In the genomic region with DNA sequence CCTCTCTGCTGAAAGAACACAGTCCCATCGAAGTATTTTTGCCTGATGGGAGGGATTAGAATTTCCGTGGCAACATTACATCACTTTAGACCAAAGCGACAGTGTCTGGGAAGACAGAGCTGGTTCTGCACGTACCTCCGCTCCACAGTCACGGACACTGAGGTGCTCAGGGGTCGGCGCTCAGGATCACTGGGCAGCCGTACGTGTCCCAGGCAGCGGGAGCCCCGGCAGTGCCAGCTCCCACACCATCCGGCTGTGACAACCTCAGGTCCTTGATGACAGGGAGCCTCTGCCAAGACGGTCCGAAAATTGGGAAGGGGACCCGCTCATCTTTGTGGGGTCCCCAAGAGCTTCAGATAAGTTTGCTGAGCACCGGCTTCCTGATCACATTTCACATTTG, we compare ENCODE assay signal across 16 cellular contexts.
DNase-seq lines count a peak whose midpoint lies in the region; ATAC-seq and TF ChIP-seq lines count a peak whose summit lies in the region.
"Had no signal": no experiment of that assay in that cellular context is flagged by ENCODE, and none has a peak within 500 bp of the region (broad histone marks: within the 10 kb centered on the region; RNA-seq: fewer than 3 reads in every experiment).

No MANE protein-coding gene starts in this region.

- H3K27ac ChIP-seq in H9 (ENCODE audit: insufficient read length, low read depth, low read length) (no peak overlapping the region), smooth muscle cell (ENCODE audit: low read depth) (peak overlapping the region; percentile 89)

- no peak overlapping the region for H3K4me2 ChIP-seq in H9 (ENCODE audit: insufficient read depth, insufficient read length, low read length)
- H3K4me2 ChIP-seq in smooth muscle cell = peak overlapping the region; percentile 74

- WGBS in H9 (ENCODE audit: extremely low coverage, insufficient read length, low lambda C conversion rate) = no CpG with 5 or more reads among the region's 17 CpGs
- WGBS in smooth muscle cell (ENCODE audit: low lambda C conversion rate) = 50% methylated on average over 17 of the region's 17 CpGs

- peaks cover 2% of the 10 kb centered on the region for H3K9me3 ChIP-seq in H9 (ENCODE audit: control insufficient read depth, low read depth, low read length)
- no peaks in the 10 kb centered on the region for H3K9me3 ChIP-seq in smooth muscle cell (replicated peaks; ENCODE audit: low read depth)

- no peak overlapping the region for H4K8ac ChIP-seq in H9 (replicated peaks; ENCODE audit: insufficient read length, low read depth, low read length)

- peak overlapping the region in 2 of 3 experiments; percentile 49 to 85; a peak in 1 of 7 replicates for H3K27ac Mint-ChIP-seq in H9
- H3K27ac Mint-ChIP-seq: activated naive CD4-positive, alpha-beta T cell treated with anti-CD3 and anti-CD28 coated beads, Interleukin-2, amount 50 U/mL, for 24 hours; endodermal cell had no signal

- H2BK15ac ChIP-seq in H9 (ENCODE audit: low read depth, low read length) = no peak overlapping the region

- TF ChIP-seq CTCF in H9 (conservative IDR thresholded peaks at IDR 0.05) (no peak), smooth muscle cell (IDR thresholded peaks at IDR 0.05; ENCODE audit: borderline replicate concordance, insufficient read depth, poor library complexity, severe bottlenecking) (no peak)

- H2BK20ac ChIP-seq in H9 (ENCODE audit: low read depth, low read length, poor library complexity, severe bottlenecking) = no peak overlapping the region

- no peaks in the 10 kb centered on the region for H3K27me3 ChIP-seq in H9 (ENCODE audit: insufficient read depth, low read length)
- no peaks in the 10 kb centered on the region for H3K27me3 ChIP-seq in smooth muscle cell (ENCODE audit: low read depth)
- H3K27me3 ChIP-seq: body of pancreas had no signal

- H4K5ac ChIP-seq in H9 (ENCODE audit: insufficient read length, low read depth, low read length) = no peak overlapping the region

- H3K79me1 ChIP-seq in H9 (ENCODE audit: insufficient read depth, low read depth, low read length, poor library complexity, severe bottlenecking) = no peaks in the 10 kb centered on the region

- H2BK12ac ChIP-seq in H9 (ENCODE audit: insufficient read length, low read depth, low read length) = no peak overlapping the region

- no peak overlapping the region for H3K4me3 ChIP-seq in smooth muscle cell
- H3K4me3 ChIP-seq: body of pancreas, HAP-1, thoracic aorta had no signal

- H3K18ac ChIP-seq in H9 (ENCODE audit: insufficient read length, low read depth, low read length) = no peak overlapping the region

- peaks cover 3% of the 10 kb centered on the region for H3K23me2 ChIP-seq in H9 (ENCODE audit: insufficient read length, low read depth, low read length, poor library complexity, severe bottlenecking)

- H3K4me3 Mint-ChIP-seq in H9 = no peak overlapping the region
- H3K4me3 Mint-ChIP-seq: activated naive CD4-positive, alpha-beta T cell treated with anti-CD3 and anti-CD28 coated beads, Interleukin-2, amount 50 U/mL, for 24 hours; endodermal cell had no signal

- no peak overlapping the region for H2BK5ac ChIP-seq in H9 (ENCODE audit: insufficient read length, low read length)

- no peaks in the 10 kb centered on the region for H3K36me3 ChIP-seq in smooth muscle cell (ENCODE audit: low read depth)
- H3K36me3 ChIP-seq: HAP-1, thoracic aorta had no signal

- H3K79me2 ChIP-seq in H9 (ENCODE audit: insufficient read depth, low read length) (no peaks in the 10 kb centered on the region), smooth muscle cell (ENCODE audit: low read depth) (no peaks in the 10 kb centered on the region)

- H3K9ac ChIP-seq in H9 (ENCODE audit: extremely low read depth, insufficient read length, low read length) = no peak overlapping the region
- H3K9ac ChIP-seq in smooth muscle cell (ENCODE audit: low read depth) = peak overlapping the region; percentile 60

- H3K9me3 Mint-ChIP-seq in H9 = peaks cover 7 to 10% of the 10 kb centered on the region in 2 experiments

- no peak overlapping the region for H2BK120ac ChIP-seq in H9 (ENCODE audit: low read depth, low read length, poor library complexity, severe bottlenecking)

- no peak overlapping the region for H3T11ph ChIP-seq in H9 (ENCODE audit: low read length)

- no peak for ATAC-seq in HG03354 (IDR thresholded peaks at IDR 0.05; ENCODE audit: poor library complexity, severe bottlenecking, unreplicated experiment)
- ATAC-seq: body of pancreas had no signal

- H4K20me1 ChIP-seq in H9 (ENCODE audit: control insufficient read depth, insufficient read depth, insufficient read length) = no peaks in the 10 kb centered on the region
- no peaks in the 10 kb centered on the region for H4K20me1 ChIP-seq in smooth muscle cell (ENCODE audit: low read depth)

- H2AK5ac ChIP-seq in H9 (ENCODE audit: insufficient read length, low read length) = no peak overlapping the region

- H3K36me3 Mint-ChIP-seq in H9 (ENCODE audit: insufficient read depth in 1 of 3, low read depth in 3 of 3) = peaks cover 1 to 5% (median 5%) of the 10 kb centered on the region in 3 experiments; a peak in 6 of 7 replicates
- H3K36me3 Mint-ChIP-seq: activated naive CD4-positive, alpha-beta T cell treated with anti-CD3 and anti-CD28 coated beads, Interleukin-2, amount 50 U/mL, for 24 hours had no signal

- H3K56ac ChIP-seq in H9 (ENCODE audit: insufficient read length, low read depth, low read length) = no peak overlapping the region

- no peak for DNase-seq in H9
- peak; percentile 35 for DNase-seq in SW480 (ENCODE audit: low spot score)
- DNase-seq in left kidney (ENCODE audit: low read depth, low spot score) = peak; percentile 50
- no peak for DNase-seq in smooth muscle cell (lab: John Stamatoyannopoulos, UW; ENCODE audit: unreplicated experiment)
- DNase-seq in epidermal melanocyte (ENCODE audit: insufficient read length, low spot score) = no peak
- no peak for DNase-seq in central memory CD4-positive, alpha-beta T cell
- DNase-seq: activated CD4-positive, alpha-beta T cell treated with anti-CD3 and anti-CD28 coated beads for 4 hours; body of pancreas; endodermal cell; NCI-H1105 treated with DMSO at 0.1 percent for 48 hours; NCI-H524; RPMI8226 had no signal

- no peak overlapping the region; the same call in 1 of the 2 replicates for H3K14ac ChIP-seq in H9 (ENCODE audit: insufficient read depth, low read length)

- H2AFZ ChIP-seq in H9 (ENCODE audit: low read length) (no peak overlapping the region), smooth muscle cell (ENCODE audit: low read depth) (peak overlapping the region; percentile 45)

- peaks cover 6% of the 10 kb centered on the region for H3F3A ChIP-seq in smooth muscle cell (ENCODE audit: low read depth)

- H3K23ac ChIP-seq in H9 (ENCODE audit: insufficient read length, low read depth, low read length) = no peak overlapping the region

- no peak overlapping the region for H4K91ac ChIP-seq in H9 (ENCODE audit: insufficient read length, low read depth, low read length)

- H3K27me3 Mint-ChIP-seq in H9 (ENCODE audit: low read depth) = no peaks in the 10 kb centered on the region; the same call in 1 of the 2 replicates
- H3K27me3 Mint-ChIP-seq: activated naive CD4-positive, alpha-beta T cell treated with anti-CD3 and anti-CD28 coated beads, Interleukin-2, amount 50 U/mL, for 24 hours had no signal

- H3K4me1 ChIP-seq in H9 (ENCODE audit: insufficient read depth, low read length) (no peaks in the 10 kb centered on the region; the same call in 1 of the 2 replicates), smooth muscle cell (ENCODE audit: low read depth) (peaks cover 16% of the 10 kb centered on the region)
- H3K4me1 ChIP-seq: HAP-1 had no signal

- H3K4ac ChIP-seq in H9 (ENCODE audit: low read depth, low read length) = no peak overlapping the region

- peaks cover 10 to 21% of the 10 kb centered on the region in 2 experiments for H3K4me1 Mint-ChIP-seq in H9
- H3K4me1 Mint-ChIP-seq: activated naive CD4-positive, alpha-beta T cell treated with anti-CD3 and anti-CD28 coated beads, Interleukin-2, amount 50 U/mL, for 24 hours; endodermal cell had no signal

Comparison
In these comparisons a context has a peak if more than half of its experiments do, and no peak if none do; other contexts are left out.
1. DNase-seq: peak in SW480 (single experiment) and left kidney (single experiment); none in H9 (single experiment), smooth muscle cell (single experiment), epidermal melanocyte (single experiment) and central memory CD4-positive, alpha-beta T cell (single experiment).